In genomic region chr6:107539409-107539808, GRCh38 we compare ENCODE assay signal across 14 cellular contexts. TPM values are rescaled to one million over a fixed set of nuclear protein-coding genes. Genes with fewer than 3 reads are reported as not detected.
DNase-seq lines count a peak whose midpoint lies in the region; ATAC-seq and TF ChIP-seq lines count a peak whose summit lies in the region.
"Had no signal": no experiment of that assay in that cellular context is flagged by ENCODE, and none has a peak within 500 bp of the region (broad histone marks: within the 10 kb centered on the region; RNA-seq: fewer than 3 reads in every experiment).

No MANE protein-coding gene starts in this region.

- ATAC-seq in right lobe of liver (peak; percentile 70 to 82 (median 75)), GM18858 (IDR thresholded peaks at IDR 0.05; ENCODE audit: unreplicated experiment) (no peak), GM18502 (IDR thresholded peaks at IDR 0.05; ENCODE audit: poor library complexity, unreplicated experiment) (no peak)
- ATAC-seq: naive thymus-derived CD8-positive, alpha-beta T cell; stimulated activated naive CD8-positive, alpha-beta T cell treated with anti-CD3 and anti-CD28 coated beads, Interleukin-15, amount 100 ng/mL, for 72 hours had no signal

- H4K91ac ChIP-seq in H9 (ENCODE audit: insufficient read length, low read depth, low read length) = no peak overlapping the region

- no peak overlapping the region for H3K4me3 Mint-ChIP-seq in H9
- H3K4me3 Mint-ChIP-seq: activated naive CD4-positive, alpha-beta T cell treated with anti-CD3 and anti-CD28 coated beads, Interleukin-2, amount 50 U/mL, for 24 hours; CD14-positive monocyte; naive thymus-derived CD8-positive, alpha-beta T cell; stimulated activated naive CD8-positive, alpha-beta T cell treated with anti-CD3 and anti-CD28 coated beads, Interleukin-15, amount 100 ng/mL, for 72 hours had no signal

- no peak overlapping the region for H4K8ac ChIP-seq in H9 (replicated peaks; ENCODE audit: insufficient read length, low read depth, low read length)

- no peak overlapping the region for H2BK5ac ChIP-seq in H9 (ENCODE audit: insufficient read length, low read length)

- no peaks in the 10 kb centered on the region for H3K36me3 ChIP-seq in right lobe of liver
- no peaks in the 10 kb centered on the region for H3K36me3 ChIP-seq in sigmoid colon
- H3K36me3 ChIP-seq: SJSA1 had no signal

- no peak overlapping the region for H2BK12ac ChIP-seq in H9 (ENCODE audit: insufficient read length, low read depth, low read length)

- peak overlapping the region in 2 of 3 donors; percentile 60 to 78 for H3K27ac ChIP-seq in right lobe of liver
- H3K27ac ChIP-seq in H9 (ENCODE audit: insufficient read length, low read depth, low read length) = no peak overlapping the region
- H3K27ac ChIP-seq in sigmoid colon = no peak overlapping the region
- H3K27ac ChIP-seq: SJSA1 had no signal

- 18% methylated on average over 6 of the region's 6 CpGs for WGBS in right lobe of liver (ENCODE audit: insufficient coverage, low coverage, low lambda C conversion rate, missing lambda C conversion rate)
- WGBS in H9 (ENCODE audit: extremely low coverage, insufficient read length, low lambda C conversion rate) = no CpG with 5 or more reads among the region's 6 CpGs
- WGBS in sigmoid colon, 2 donors = 57 to 59% methylated on average over 6 of the region's 6 CpGs

- no peak overlapping the region for H3K56ac ChIP-seq in H9 (ENCODE audit: insufficient read length, low read depth, low read length)

- H3K4me1 Mint-ChIP-seq in H9 = peaks cover 45 to 53% of the 10 kb centered on the region in 2 experiments
- H3K4me1 Mint-ChIP-seq: activated naive CD4-positive, alpha-beta T cell treated with anti-CD3 and anti-CD28 coated beads, Interleukin-2, amount 50 U/mL, for 24 hours; CD14-positive monocyte; stimulated activated naive CD8-positive, alpha-beta T cell treated with anti-CD3 and anti-CD28 coated beads, Interleukin-15, amount 100 ng/mL, for 72 hours had no signal

- no peak overlapping the region for H2BK15ac ChIP-seq in H9 (ENCODE audit: low read depth, low read length)

- in situ Hi-C loops in astrocyte of the cerebellum (cut with HindIII; ENCODE audit: low sequenced_read_pairs) = no loop called here

- no peak overlapping the region for H4K5ac ChIP-seq in H9 (ENCODE audit: insufficient read length, low read depth, low read length)

- H2BK20ac ChIP-seq in H9 (ENCODE audit: low read depth, low read length, poor library complexity, severe bottlenecking) = no peak overlapping the region

- no peaks in the 10 kb centered on the region for H3K23me2 ChIP-seq in H9 (ENCODE audit: insufficient read length, low read depth, low read length, poor library complexity, severe bottlenecking)

- H3K27me3 ChIP-seq in right lobe of liver (no peaks in the 10 kb centered on the region), H9 (ENCODE audit: insufficient read depth, low read length) (no peaks in the 10 kb centered on the region), sigmoid colon (no peaks in the 10 kb centered on the region)
- H3K27me3 ChIP-seq: SJSA1 had no signal

- H3K36me3 Mint-ChIP-seq in H9 (ENCODE audit: insufficient read depth in 1 of 3, low read depth in 3 of 3) = 0 out of 7 replicates have a peak, but pooled peaks cover 0 to 2% (median 0%) of the 10 kb centered on the region in 3 experiments
- H3K36me3 Mint-ChIP-seq: activated naive CD4-positive, alpha-beta T cell treated with anti-CD3 and anti-CD28 coated beads, Interleukin-2, amount 50 U/mL, for 24 hours; CD14-positive monocyte; naive thymus-derived CD8-positive, alpha-beta T cell had no signal

- TF ChIP-seq POLR2A in right lobe of liver (IDR thresholded peaks at IDR 0.05) (no peak), sigmoid colon (IDR thresholded peaks at IDR 0.05) (no peak)

- intact Hi-C loops in right lobe of liver (cut with DNase I) = no loop called here
- intact Hi-C loops in sigmoid colon (cut with DNase I) = no loop called here

- no peaks in the 10 kb centered on the region for H3K79me2 ChIP-seq in H9 (ENCODE audit: insufficient read depth, low read length)

- peak; percentile 58 for DNase-seq in DMS153 (lab: John Stamatoyannopoulos, UW)
- DNase-seq in NCI-H1417 (lab: John Stamatoyannopoulos, UW) = peak; percentile 53 to 81 (median 66)
- peak; percentile 12 for DNase-seq in astrocyte of the cerebellum (ENCODE audit: low read depth)
- peak in 2 of 3 donors; percentile 25 to 79 for DNase-seq in right lobe of liver
- no peak for DNase-seq in H9
- DNase-seq in sigmoid colon = no peak
- DNase-seq: effector CD4-positive, alpha-beta T cell; naive thymus-derived CD8-positive, alpha-beta T cell; stimulated activated naive CD8-positive, alpha-beta T cell treated with anti-CD3 and anti-CD28 coated beads, Interleukin-15, amount 100 ng/mL, for 72 hours had no signal

- TF ChIP-seq EP300 in sigmoid colon (IDR thresholded peaks at IDR 0.05) = no peak

- H3K79me1 ChIP-seq in H9 (ENCODE audit: insufficient read depth, low read depth, low read length, poor library complexity, severe bottlenecking) = no peaks in the 10 kb centered on the region

- H3K4me3 ChIP-seq in astrocyte of the cerebellum (ENCODE audit: low read depth, low read length) (no peak overlapping the region), right lobe of liver (peak overlapping the region in 2 of 3 donors; percentile 8 to 30), sigmoid colon (no peak overlapping the region)
- H3K4me3 ChIP-seq: SJSA1 had no signal

- H3K14ac ChIP-seq in H9 (ENCODE audit: insufficient read depth, low read length) = no peak overlapping the region

- no peak overlapping the region for H2AFZ ChIP-seq in H9 (ENCODE audit: low read length)

- no peak overlapping the region for H3K9ac ChIP-seq in H9 (ENCODE audit: extremely low read depth, insufficient read length, low read length)

- H2BK120ac ChIP-seq in H9 (ENCODE audit: low read depth, low read length, poor library complexity, severe bottlenecking) = no peak overlapping the region

- no peaks in the 10 kb centered on the region for H3K9me3 Mint-ChIP-seq in H9
- H3K9me3 Mint-ChIP-seq: activated naive CD4-positive, alpha-beta T cell treated with anti-CD3 and anti-CD28 coated beads, Interleukin-2, amount 50 U/mL, for 24 hours; naive thymus-derived CD8-positive, alpha-beta T cell; stimulated activated naive CD8-positive, alpha-beta T cell treated with anti-CD3 and anti-CD28 coated beads, Interleukin-15, amount 100 ng/mL, for 72 hours had no signal

- TF ChIP-seq CTCF in astrocyte of the cerebellum (IDR thresholded peaks at IDR 0.05; ENCODE audit: low read depth, low read length, missing control alignments) (no peak), right lobe of liver (IDR thresholded peaks at IDR 0.05) (no peak), H9 (conservative IDR thresholded peaks at IDR 0.05) (no peak), sigmoid colon (IDR thresholded peaks at IDR 0.05) (no peak)

- H3K4ac ChIP-seq in H9 (ENCODE audit: low read depth, low read length) = no peak overlapping the region

- H3K4me2 ChIP-seq in H9 (ENCODE audit: insufficient read depth, insufficient read length, low read length) = no peak overlapping the region

- no peaks in the 10 kb centered on the region for H3K27me3 Mint-ChIP-seq in H9 (ENCODE audit: low read depth)
- H3K27me3 Mint-ChIP-seq: activated naive CD4-positive, alpha-beta T cell treated with anti-CD3 and anti-CD28 coated beads, Interleukin-2, amount 50 U/mL, for 24 hours had no signal

- no peak overlapping the region for H3T11ph ChIP-seq in H9 (ENCODE audit: low read length)

- H4K20me1 ChIP-seq in H9 (ENCODE audit: control insufficient read depth, insufficient read depth, insufficient read length) = no peaks in the 10 kb centered on the region

- H3K9me3 ChIP-seq in right lobe of liver = no peaks in the 10 kb centered on the region
- no peaks in the 10 kb centered on the region for H3K9me3 ChIP-seq in H9 (ENCODE audit: control insufficient read depth, low read depth, low read length)
- no peaks in the 10 kb centered on the region for H3K9me3 ChIP-seq in sigmoid colon
- H3K9me3 ChIP-seq: SJSA1 had no signal

- H3K23ac ChIP-seq in H9 (ENCODE audit: insufficient read length, low read depth, low read length) = no peak overlapping the region

- H3K27ac Mint-ChIP-seq in H9 = peak overlapping the region in 1 of 3 experiments; percentile 55; a peak in 1 of 7 replicates
- H3K27ac Mint-ChIP-seq: activated naive CD4-positive, alpha-beta T cell treated with anti-CD3 and anti-CD28 coated beads, Interleukin-2, amount 50 U/mL, for 24 hours; CD14-positive monocyte; naive thymus-derived CD8-positive, alpha-beta T cell; stimulated activated naive CD8-positive, alpha-beta T cell treated with anti-CD3 and anti-CD28 coated beads, Interleukin-15, amount 100 ng/mL, for 72 hours had no signal

- H3K4me1 ChIP-seq in right lobe of liver (peaks cover 0 to 25% (median 16%) of the 10 kb centered on the region in 4 donors), H9 (ENCODE audit: insufficient read depth, low read length) (peaks cover 10% of the 10 kb centered on the region; the same call in 1 of the 2 replicates), sigmoid colon (peaks cover 0 to 45% (median 17%) of the 10 kb centered on the region in 4 donors)

- H3K18ac ChIP-seq in H9 (ENCODE audit: insufficient read length, low read depth, low read length) = no peak overlapping the region

- H2AK5ac ChIP-seq in H9 (ENCODE audit: insufficient read length, low read length) = no peak overlapping the region

RNA-seq across cellular contexts. Expression of gene SOBP, which starts 49.5 kb away (rescaled TPM):
- total RNA-seq in right lobe of liver (1 to 10 TPM; 1.3 to 3.5 (median 1.6) TPM), H9 (2021) (3.8 and 4.3 TPM in 2 replicates), sigmoid colon (10 to 100 TPM; 16.8 to 38.5 (median 22.8) TPM)
- polyA plus RNA-seq in sigmoid colon = 1 to 10 TPM; 1.2 to 2.4 (median 1.8) TPM
- polyA plus RNA-seq: CD14-positive monocyte had no signal

Comparison
In these comparisons a context has a peak if more than half of its experiments do, and no peak if none do; other contexts are left out.
1. DNase-seq: peak in DMS153 (single experiment), NCI-H1417 (3 of 3), astrocyte of the cerebellum (single experiment) and right lobe of liver (2 of 3); none in H9 (single experiment) and sigmoid colon (single experiment).
2. H3K4me3 ChIP-seq: peak in right lobe of liver (2 of 3); none in astrocyte of the cerebellum (single experiment) and sigmoid colon (0 of 4).
3. ATAC-seq: peak in right lobe of liver (4 of 4); none in GM18858 (single experiment) and GM18502 (single experiment).
4. H3K27ac ChIP-seq: peak in right lobe of liver (2 of 3); none in H9 (single experiment) and sigmoid colon (0 of 4).